Comparison of ENCODE assay signal across 15 cellular contexts in the genomic region with DNA sequence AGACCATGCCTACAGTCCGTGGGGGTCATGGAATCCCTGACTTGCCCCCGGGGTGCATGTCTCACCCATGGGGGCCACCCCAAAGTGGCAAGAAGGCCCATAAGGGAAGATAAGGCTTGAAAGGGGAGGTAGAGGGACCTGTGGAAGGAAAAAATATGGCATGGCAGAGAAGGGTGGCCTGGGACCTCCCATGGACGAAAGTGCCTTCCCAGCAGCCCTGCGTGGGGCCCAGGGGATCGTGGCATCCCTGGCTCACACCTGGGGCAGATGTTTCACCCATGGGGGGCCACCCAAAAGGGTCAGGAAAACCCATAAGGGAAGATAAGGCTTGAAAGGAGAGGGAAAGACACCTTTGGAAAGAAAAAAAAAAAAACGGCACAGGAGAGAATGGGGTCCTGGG.
"Had no signal": no experiment of that assay in that cellular context is flagged by ENCODE, and none has a peak within 500 bp of the region (broad histone marks: within the 10 kb centered on the region; RNA-seq: fewer than 3 reads in every experiment).

No MANE protein-coding gene starts in this region.

- DNase-seq: erythroblast; foreskin keratinocyte; midbrain; nephron progenitor cell; stimulated activated CD4-positive, alpha-beta T cell treated with anti-CD3 and anti-CD28 coated beads, Interleukin-2, amount 100 ng/mL, for 24 hours; stimulated activated CD4-positive, alpha-beta T cell treated with anti-CD3 and anti-CD28 coated beads, Interleukin-4, amount 100 ng/mL, for 4 hours; stimulated activated naive B cell treated with anti-CD40 and anti-IgM and Interleukin-4, amounts not matched to agents 10 μg/mL and 1 μg/mL and 100 μg/mL, for 72 hours; stimulated activated naive CD8-positive, alpha-beta T cell treated with anti-CD3 and anti-CD28 coated beads, Interleukin-15, amount 100 ng/mL, for 72 hours; testis; upper lobe of right lung had no signal

- H3K27me3 ChIP-seq: foreskin keratinocyte, testis, tibial nerve, upper lobe of right lung, vagina had no signal

- H3K4me1 Mint-ChIP-seq: nephron progenitor cell; stimulated activated naive B cell treated with anti-CD40 and anti-IgM and Interleukin-4, amounts not matched to agents 10 μg/mL and 1 μg/mL and 100 μg/mL, for 72 hours; stimulated activated naive CD8-positive, alpha-beta T cell treated with anti-CD3 and anti-CD28 coated beads, Interleukin-15, amount 100 ng/mL, for 72 hours had no signal

- ATAC-seq: foreskin keratinocyte; sciatic nerve; stimulated activated naive B cell treated with anti-CD40 and anti-IgM and Interleukin-4, amounts not matched to agents 10 μg/mL and 1 μg/mL and 100 μg/mL, for 72 hours; stimulated activated naive CD8-positive, alpha-beta T cell treated with anti-CD3 and anti-CD28 coated beads, Interleukin-15, amount 100 ng/mL, for 72 hours; upper lobe of right lung had no signal

- H3K27me3 Mint-ChIP-seq: dendritic cell treated with granulocyte-macrophage colony-stimulating factor and Interleukin-4, amounts not matched to agents 40 ng/mL and 50 ng/mL, for 4 days; stimulated activated naive B cell treated with anti-CD40 and anti-IgM and Interleukin-4, amounts not matched to agents 10 μg/mL and 1 μg/mL and 100 μg/mL, for 72 hours; stimulated activated naive CD8-positive, alpha-beta T cell treated with anti-CD3 and anti-CD28 coated beads, Interleukin-15, amount 100 ng/mL, for 72 hours had no signal

- H3K4me3 Mint-ChIP-seq: dendritic cell treated with granulocyte-macrophage colony-stimulating factor and Interleukin-4, amounts not matched to agents 40 ng/mL and 50 ng/mL, for 4 days; nephron progenitor cell; stimulated activated naive B cell treated with anti-CD40 and anti-IgM and Interleukin-4, amounts not matched to agents 10 μg/mL and 1 μg/mL and 100 μg/mL, for 72 hours; stimulated activated naive CD8-positive, alpha-beta T cell treated with anti-CD3 and anti-CD28 coated beads, Interleukin-15, amount 100 ng/mL, for 72 hours had no signal

- H3K36me3 ChIP-seq: tibial nerve, upper lobe of right lung, vagina had no signal

- H3K4me1 ChIP-seq: foreskin keratinocyte, testis, tibial nerve, upper lobe of right lung, vagina had no signal

- H3K4me3 ChIP-seq: skin epidermis, testis, tibial nerve, upper lobe of right lung, vagina had no signal

- H3K9me3 ChIP-seq: testis, upper lobe of right lung, vagina had no signal

- H3K27ac ChIP-seq: foreskin keratinocyte, skin epidermis, testis, tibial nerve, upper lobe of right lung, vagina had no signal

- H3K27ac Mint-ChIP-seq: dendritic cell treated with granulocyte-macrophage colony-stimulating factor and Interleukin-4, amounts not matched to agents 40 ng/mL and 50 ng/mL, for 4 days; nephron progenitor cell; stimulated activated naive B cell treated with anti-CD40 and anti-IgM and Interleukin-4, amounts not matched to agents 10 μg/mL and 1 μg/mL and 100 μg/mL, for 72 hours; stimulated activated naive CD8-positive, alpha-beta T cell treated with anti-CD3 and anti-CD28 coated beads, Interleukin-15, amount 100 ng/mL, for 72 hours had no signal
